ENCODE assay signal across 18 cellular contexts in genomic region chr20:61963885-61964674, GRCh38.
DNase-seq lines count a peak whose midpoint lies in the region; ATAC-seq, FAIRE-seq and TF ChIP-seq lines count a peak whose summit lies in the region.
"Had no signal": no experiment of that assay in that cellular context is flagged by ENCODE, and none has a peak within 500 bp of the region (broad histone marks: within the 10 kb centered on the region; RNA-seq: fewer than 3 reads in every experiment).

No MANE protein-coding gene starts in this region.

- H3K4me3 ChIP-seq in K562 (no peak overlapping the region), sigmoid colon (no peak overlapping the region), small intestine (ENCODE audit: low read depth in 1 of 2, low read length in 2 of 2) (no peak overlapping the region)
- H3K4me3 ChIP-seq: A549 had no signal

- H2AFZ ChIP-seq in K562 (ENCODE audit: low read depth, low read length) = no peak overlapping the region

- TF ChIP-seq POLR2A in K562 (conservative IDR thresholded peaks at IDR 0.05) = no peak
- TF ChIP-seq POLR2A in sigmoid colon (IDR thresholded peaks at IDR 0.05) = no peak

- H3K27me3 ChIP-seq in K562 (ENCODE audit: control insufficient read depth in 2 of 2, insufficient read depth in 2 of 2, low read length in 2 of 2) (peaks cover 0 to 8% of the 10 kb centered on the region in 2 experiments; a peak in 2 of 5 replicates), sigmoid colon (peaks cover 10 to 38% (median 28%) of the 10 kb centered on the region in 3 donors), small intestine (ENCODE audit: control insufficient read depth in 2 of 2, insufficient read depth in 2 of 2, low read length in 2 of 2) (peaks cover 0 to 10% of the 10 kb centered on the region in 2 donors)

- no peak overlapping the region for H3K4me3 Mint-ChIP-seq in activated CD4-positive, alpha-beta T cell treated with anti-CD3 and anti-CD28 coated beads, Interleukin-2, amount 10 ng/mL, durations not matched to agents 24 days and 14 days
- H3K4me3 Mint-ChIP-seq: CD4-positive, alpha-beta T cell had no signal

- H3K4me2 ChIP-seq in K562 (ENCODE audit: insufficient read depth, low read length) = no peak overlapping the region
- H3K4me2 ChIP-seq: A549 had no signal

- H3K27ac ChIP-seq in K562 (ENCODE audit: extremely low read depth, low read depth, low read length) (no peak overlapping the region), sigmoid colon (no peak overlapping the region), small intestine (ENCODE audit: low read depth in 1 of 2, low read length in 1 of 2) (no peak overlapping the region)
- H3K27ac ChIP-seq: 22Rv1, A549, C4-2B had no signal

- ATAC-seq in K562 = no peak
- ATAC-seq in GM19324 (IDR thresholded peaks at IDR 0.05; ENCODE audit: low FRiP score, unreplicated experiment) = no peak

- POLR2A ChIA-PET in K562 (lab: Yijun Ruan, JAX) = no interaction called here

- H3K36me3 Mint-ChIP-seq in activated CD4-positive, alpha-beta T cell treated with anti-CD3 and anti-CD28 coated beads, Interleukin-2, amount 10 ng/mL, durations not matched to agents 24 days and 14 days (ENCODE audit: low read depth) = no peaks in the 10 kb centered on the region

- H3K9me3 ChIP-seq in K562 (replicated peaks; ENCODE audit: control insufficient read depth, insufficient read depth, low read depth, low read length) = no peaks in the 10 kb centered on the region; the same call in none of the 2 replicates
- no peaks in the 10 kb centered on the region for H3K9me3 ChIP-seq in sigmoid colon
- no peaks in the 10 kb centered on the region for H3K9me3 ChIP-seq in small intestine (ENCODE audit: control insufficient read depth, low read depth)
- H3K9me3 ChIP-seq: A549, Caco-2 had no signal

- H3K27me3 Mint-ChIP-seq in activated CD4-positive, alpha-beta T cell treated with anti-CD3 and anti-CD28 coated beads, Interleukin-2, amount 10 ng/mL, durations not matched to agents 24 days and 14 days = peaks cover 14% of the 10 kb centered on the region

- H3K27ac Mint-ChIP-seq in activated CD4-positive, alpha-beta T cell treated with anti-CD3 and anti-CD28 coated beads, Interleukin-2, amount 10 ng/mL, durations not matched to agents 24 days and 14 days = no peak overlapping the region
- H3K27ac Mint-ChIP-seq: CD4-positive, alpha-beta T cell had no signal

- no peak for TF ChIP-seq CTCF in K562 (IDR thresholded peaks at IDR 0.05 in 2 of 3, conservative IDR thresholded peaks at IDR 0.05 in 1 of 3; ENCODE audit: insufficient read depth in 2 of 3, low read depth in 1 of 3, low read length in 3 of 3)
- no peak for TF ChIP-seq CTCF in sigmoid colon (IDR thresholded peaks at IDR 0.05)

- TF ChIP-seq EP300 in K562 (IDR thresholded peaks at IDR 0.05; ENCODE audit: low read length) (no peak), sigmoid colon (IDR thresholded peaks at IDR 0.05) (no peak)

- CTCF ChIA-PET in K562 (lab: Yijun Ruan, JAX; ENCODE audit: low intra/inter-chr PET ratio) = no interaction called here

- WGBS in K562 (ENCODE audit: insufficient coverage, low coverage, missing lambda C conversion rate) = 48% methylated on average over 8 of the region's 8 CpGs
- whole genome bisulfite sequencing in sigmoid colon, 2 donors = 83 to 90% methylated on average over 8 of the region's 8 CpGs
- 79 to 84% (median 81%) methylated on average over 8 of the region's 8 CpGs for WGBS in small intestine, 3 donors

- FAIRE-seq in K562 (lab: Jason Lieb, UNC) = no peak
- FAIRE-seq in small intestine (lab: Jason Lieb, UNC) = no peak
- FAIRE-seq: A549, D721Med, G401.6, GM12891, HTR-8/SVneo had no signal

- peak; percentile 23 for DNase-seq in activated CD4-positive, alpha-beta T cell treated with anti-CD3 and anti-CD28 coated beads, Interleukin-2, amount 10 ng/mL, durations not matched to agents 24 days and 14 days
- DNase-seq in activated CD4-positive, alpha-beta T cell treated with anti-CD3 and anti-CD28 coated beads, Interleukin-2, amount 50 U/mL, for 48 hours = no peak
- no peak for DNase-seq in K562 (ENCODE audit: extremely low read depth in 1 of 4, low spot score in 3 of 4)
- DNase-seq in sigmoid colon = peak; percentile 25
- no peak for DNase-seq in SIG-M5 (lab: John Stamatoyannopoulos, UW)
- DNase-seq in small intestine = no peak
- DNase-seq: AML-193; CD4-positive, alpha-beta T cell; GOT3 had no signal

- BruUV-seq in K562 (replicated peaks; lab: Mats Ljungman, UMichigan) = no TSS peak

- peaks cover 0 to 20% of the 10 kb centered on the region in 2 experiments; a peak in 2 of 5 replicates for H3K4me1 ChIP-seq in K562 (replicated peaks in 1 of 2; ENCODE audit: control insufficient read depth in 2 of 2, insufficient read depth in 2 of 2, low read length in 2 of 2)
- H3K4me1 ChIP-seq in sigmoid colon = peaks cover 0 to 5% (median 0%) of the 10 kb centered on the region in 4 donors
- no peaks in the 10 kb centered on the region for H3K4me1 ChIP-seq in small intestine (ENCODE audit: control insufficient read depth in 2 of 2, insufficient read depth in 1 of 2, low read depth in 1 of 2, low read length in 1 of 2)
- H3K4me1 ChIP-seq: A549, Caco-2 had no signal

- H3K79me2 ChIP-seq in K562 (ENCODE audit: control insufficient read depth, insufficient read depth, low read length) = no peaks in the 10 kb centered on the region

- intact Hi-C loops in activated CD4-positive, alpha-beta T cell treated with anti-CD3 and anti-CD28 coated beads, Interleukin-2, amount 10 ng/mL, durations not matched to agents 24 days and 14 days (cut with micrococcal nuclease) = no loop called here
- intact Hi-C loops in K562 (cut with micrococcal nuclease) = no loop called here
- intact Hi-C loops in sigmoid colon (cut with DNase I) = no loop called here

- no peaks in the 10 kb centered on the region for H3K4me1 Mint-ChIP-seq in activated CD4-positive, alpha-beta T cell treated with anti-CD3 and anti-CD28 coated beads, Interleukin-2, amount 10 ng/mL, durations not matched to agents 24 days and 14 days

- no peaks in the 10 kb centered on the region for H3K36me3 ChIP-seq in K562 (ENCODE audit: control insufficient read depth, insufficient read depth, low read length)
- H3K36me3 ChIP-seq in sigmoid colon = no peaks in the 10 kb centered on the region
- no peaks in the 10 kb centered on the region for H3K36me3 ChIP-seq in small intestine (ENCODE audit: control insufficient read depth in 2 of 2, insufficient read depth in 2 of 2, low read length in 2 of 2)

- H3K9me3 Mint-ChIP-seq in activated CD4-positive, alpha-beta T cell treated with anti-CD3 and anti-CD28 coated beads, Interleukin-2, amount 10 ng/mL, durations not matched to agents 24 days and 14 days = no peaks in the 10 kb centered on the region
- H3K9me3 Mint-ChIP-seq: CD4-positive, alpha-beta T cell had no signal

- no peaks in the 10 kb centered on the region for H3K9me1 ChIP-seq in K562 (ENCODE audit: control insufficient read depth, insufficient read depth, low read length)

- no peak overlapping the region for H3K9ac ChIP-seq in K562 (ENCODE audit: insufficient read depth in 1 of 2, low read depth in 2 of 2, low read length in 2 of 2)

- in situ Hi-C loops in K562 (cut with MboI) = no loop called here

- no peaks in the 10 kb centered on the region for H4K20me1 ChIP-seq in K562 (replicated peaks; ENCODE audit: control insufficient read depth, insufficient read depth, low read length)

- no peak for TF ChIP-seq RAD21 in K562 (CRISPR knock-in tag; conservative IDR thresholded peaks at IDR 0.05 in 1 of 2, IDR thresholded peaks at IDR 0.05 in 1 of 2)

TF ChIP-seq in K562, 482 proteins besides CTCF, POLR2A, EP300 and RAD21:
- TF ChIP-seq CHD2 (IDR thresholded peaks at IDR 0.05; ENCODE audit: low read depth, low read length) (peak; percentile 56), STAT6 (CRISPR knock-in tag; IDR thresholded peaks at IDR 0.05) (no peak), PRDM10 (IDR thresholded peaks at IDR 0.05; ENCODE audit: partially characterized antibody) (peak; percentile 42)

Comparison
In these comparisons a context has a peak if more than half of its experiments do, and no peak if none do; other contexts are left out.
1. DNase-seq: peak in activated CD4-positive, alpha-beta T cell treated with anti-CD3 and anti-CD28 coated beads, Interleukin-2, amount 10 ng/mL, durations not matched to agents 24 days and 14 days (single experiment) and sigmoid colon (single experiment); none in activated CD4-positive, alpha-beta T cell treated with anti-CD3 and anti-CD28 coated beads, Interleukin-2, amount 50 U/mL, for 48 hours (0 of 2), K562 (0 of 4), SIG-M5 (single experiment) and small intestine (single experiment).